18 cellular contexts compared by ENCODE assay signal in genomic region chr9:125049212-125049611, GRCh38.
A peak's percentile ranks its signal among the peaks of the same experiment; 100 is the strongest.
DNase-seq lines count a peak whose midpoint lies in the region; ATAC-seq, FAIRE-seq and TF ChIP-seq lines count a peak whose summit lies in the region.
"Had no signal": no experiment of that assay in that cellular context is flagged by ENCODE, and none has a peak within 500 bp of the region (broad histone marks: within the 10 kb centered on the region; RNA-seq: fewer than 3 reads in every experiment).

No MANE protein-coding gene starts in this region.

- H3K4me3 ChIP-seq in HAP-1 (no peak overlapping the region), astrocyte (ENCODE audit: insufficient read depth, low read depth, low read length) (no peak overlapping the region), hepatocyte (no peak overlapping the region), WERI-Rb-1 (ENCODE audit: low read depth, low read length) (no peak overlapping the region)
- H3K4me3 ChIP-seq: Peyer's patch had no signal

- H3K4me2 ChIP-seq in astrocyte (ENCODE audit: low read length) (no peak overlapping the region), hepatocyte (no peak overlapping the region)

- peak; percentile 59 to 87 for DNase-seq in HAP-1 (ENCODE audit: low spot score in 2 of 2)
- DNase-seq in astrocyte (ENCODE audit: low read depth) = peak; percentile 5
- DNase-seq in hepatocyte (ENCODE audit: low spot score) = peak; percentile 7
- DNase-seq in pons (ENCODE audit: low spot score) = peak; percentile 4
- DNase-seq in germinal center (ENCODE audit: low spot score) = no peak
- DNase-seq in WERI-Rb-1 = no peak
- DNase-seq: BE2C; CD8-positive, alpha-beta memory T cell; H7; NCI-H1436 treated with DMSO at 0.1 percent for 48 hours; NCI-H2081 treated with DMSO at 0.1 percent for 48 hours; NCI-H774; Peyer's patch; Right ventricle myocardium superior had no signal

- H3K36me3 ChIP-seq in HAP-1 (replicated peaks) = no peaks in the 10 kb centered on the region; the same call in 1 of the 2 replicates
- no peaks in the 10 kb centered on the region for H3K36me3 ChIP-seq in astrocyte (ENCODE audit: insufficient read depth, low read length)
- no peaks in the 10 kb centered on the region for H3K36me3 ChIP-seq in hepatocyte (replicated peaks; ENCODE audit: insufficient read depth, low read depth)
- peaks cover 7% of the 10 kb centered on the region for H3K36me3 ChIP-seq in WERI-Rb-1
- H3K36me3 ChIP-seq: BE2C, Peyer's patch had no signal

- H3K4me3 Mint-ChIP-seq in astrocyte (ENCODE audit: unreplicated experiment) = no peak overlapping the region
- H3K4me3 Mint-ChIP-seq: CD8-positive, alpha-beta memory T cell; IgD-negative memory B cell had no signal

- no peak overlapping the region for H3K9ac ChIP-seq in astrocyte (ENCODE audit: low read length)

- H3K27me3 Mint-ChIP-seq in astrocyte (ENCODE audit: low read depth, unreplicated experiment) = no peaks in the 10 kb centered on the region
- H3K27me3 Mint-ChIP-seq: CD8-positive, alpha-beta memory T cell; IgD-negative memory B cell had no signal

- ATAC-seq in GM18873 (IDR thresholded peaks at IDR 0.05; ENCODE audit: low FRiP score, unreplicated experiment) (no peak), HG02798 (IDR thresholded peaks at IDR 0.05; ENCODE audit: poor library complexity, unreplicated experiment) (no peak)
- ATAC-seq: SK-N-SH treated with all-trans-retinoic acid at 6 μM for 48 hours had no signal

- FAIRE-seq in astrocyte (lab: Jason Lieb, UNC) = no peak

- in situ Hi-C loops in HAP-1 (cut with MboI; ENCODE audit: low sequenced_read_pairs) = no loop called here

- H3K27me3 ChIP-seq in HAP-1 (ENCODE audit: low read depth) = no peaks in the 10 kb centered on the region
- H3K27me3 ChIP-seq in astrocyte (ENCODE audit: insufficient read depth, low read length) = no peaks in the 10 kb centered on the region
- no peaks in the 10 kb centered on the region for H3K27me3 ChIP-seq in hepatocyte
- H3K27me3 ChIP-seq in WERI-Rb-1 (ENCODE audit: insufficient read depth, low read depth, severe bottlenecking) = no peaks in the 10 kb centered on the region
- H3K27me3 ChIP-seq: BE2C, Peyer's patch had no signal

- H3K27ac Mint-ChIP-seq in astrocyte (ENCODE audit: unreplicated experiment) = no peak overlapping the region
- H3K27ac Mint-ChIP-seq: CD8-positive, alpha-beta memory T cell; IgD-negative memory B cell had no signal

- H3K9me3 ChIP-seq in HAP-1 = no peaks in the 10 kb centered on the region
- H3K9me3 ChIP-seq in astrocyte (ENCODE audit: insufficient read depth, low read depth, low read length) = no peaks in the 10 kb centered on the region
- H3K9me3 ChIP-seq in hepatocyte (ENCODE audit: low read depth) = no peaks in the 10 kb centered on the region
- no peaks in the 10 kb centered on the region for H3K9me3 ChIP-seq in WERI-Rb-1 (ENCODE audit: severe bottlenecking)
- H3K9me3 ChIP-seq: BE2C, Peyer's patch had no signal

- WGBS in hepatocyte (ENCODE audit: low lambda C conversion rate, missing lambda C conversion rate) = 71% methylated on average over 3 of the region's 3 CpGs

- peaks cover 2% of the 10 kb centered on the region for H3K36me3 Mint-ChIP-seq in astrocyte (ENCODE audit: low read depth, unreplicated experiment)

- H3K9me2 ChIP-seq in hepatocyte (replicated peaks; ENCODE audit: insufficient read depth) = no peaks in the 10 kb centered on the region

- H4K20me1 ChIP-seq in astrocyte (ENCODE audit: insufficient read depth, low read length) (no peaks in the 10 kb centered on the region), hepatocyte (ENCODE audit: insufficient read depth, poor library complexity, severe bottlenecking) (no peaks in the 10 kb centered on the region)

- peaks cover 3% of the 10 kb centered on the region for H3K4me1 Mint-ChIP-seq in astrocyte (ENCODE audit: low read depth, unreplicated experiment)
- H3K4me1 Mint-ChIP-seq: CD8-positive, alpha-beta memory T cell; IgD-negative memory B cell had no signal

- H2AFZ ChIP-seq in astrocyte (ENCODE audit: low read depth, low read length) (no peak overlapping the region), hepatocyte (no peak overlapping the region)

- H3K4me1 ChIP-seq in HAP-1 (peaks cover 14% of the 10 kb centered on the region), astrocyte (ENCODE audit: insufficient read depth, low read length) (no peaks in the 10 kb centered on the region), hepatocyte (ENCODE audit: insufficient read depth) (no peaks in the 10 kb centered on the region)
- H3K4me1 ChIP-seq: BE2C, Peyer's patch had no signal

- H3K27ac ChIP-seq in astrocyte (ENCODE audit: low read depth, low read length) (no peak overlapping the region), hepatocyte (no peak overlapping the region), WERI-Rb-1 (no peak overlapping the region)
- H3K27ac ChIP-seq: Peyer's patch had no signal

- H3K79me2 ChIP-seq in astrocyte (ENCODE audit: insufficient read depth, low read length) = no peaks in the 10 kb centered on the region
- H3K79me2 ChIP-seq in hepatocyte = no peaks in the 10 kb centered on the region

- no peaks in the 10 kb centered on the region for H3K9me3 Mint-ChIP-seq in astrocyte (ENCODE audit: unreplicated experiment)
- H3K9me3 Mint-ChIP-seq: CD8-positive, alpha-beta memory T cell had no signal

- no peak for TF ChIP-seq CTCF in astrocyte (IDR thresholded peaks at IDR 0.05; ENCODE audit: insufficient read depth, low read depth, low read length)
- TF ChIP-seq CTCF in hepatocyte (IDR thresholded peaks at IDR 0.05; ENCODE audit: poor library complexity) = no peak
- TF ChIP-seq CTCF in WERI-Rb-1 (IDR thresholded peaks at IDR 0.05; ENCODE audit: low read depth, low read length) = no peak

Comparison
In these comparisons a context has a peak if more than half of its experiments do, and no peak if none do; other contexts are left out.
1. DNase-seq: peak in HAP-1 (2 of 2), astrocyte (single experiment), hepatocyte (single experiment) and pons (single experiment); none in germinal center (single experiment) and WERI-Rb-1 (single experiment).